Comparison of ENCODE assay signal across 11 cellular contexts in genomic region chr10:60914676-60915075, GRCh38. TPM values are rescaled to one million over a fixed set of nuclear protein-coding genes. Genes with fewer than 3 reads are reported as not detected.
DNase-seq lines count a peak whose midpoint lies in the region; ATAC-seq and TF ChIP-seq lines count a peak whose summit lies in the region.
"Had no signal": no experiment of that assay in that cellular context is flagged by ENCODE, and none has a peak within 500 bp of the region (broad histone marks: within the 10 kb centered on the region; RNA-seq: fewer than 3 reads in every experiment).

No MANE protein-coding gene starts in this region.

- H3K9ac ChIP-seq in SK-N-SH (no peak overlapping the region), trophoblast cell (ENCODE audit: low read length) (no peak overlapping the region)

- H2BK5ac ChIP-seq in trophoblast cell (ENCODE audit: low read depth, low read length, poor library complexity) = no peak overlapping the region

- H2AK5ac ChIP-seq in trophoblast cell (ENCODE audit: low read length) = no peak overlapping the region

- H3K14ac ChIP-seq in trophoblast cell (ENCODE audit: low read length) = no peak overlapping the region

- H3K4me2 ChIP-seq in SK-N-SH (peak overlapping the region; percentile 13; the same call in 1 of the 2 replicates), trophoblast cell (ENCODE audit: low read length) (no peak overlapping the region)

- no peaks in the 10 kb centered on the region for H3K79me1 ChIP-seq in trophoblast cell (ENCODE audit: low read length)

- TF ChIP-seq RAD21 in SK-N-SH (IDR thresholded peaks at IDR 0.05; ENCODE audit: low read length) = no peak

- no peak for TF ChIP-seq EP300 in SK-N-SH (IDR thresholded peaks at IDR 0.05; ENCODE audit: borderline replicate concordance in 1 of 2, low read depth in 1 of 2, low read length in 1 of 2)

- no peaks in the 10 kb centered on the region for H3K9me2 ChIP-seq in SK-N-SH

- H4K8ac ChIP-seq in trophoblast cell (ENCODE audit: low read depth, low read length) = no peak overlapping the region

- H3K27me3 ChIP-seq in SK-N-SH (ENCODE audit: insufficient read depth) = no peaks in the 10 kb centered on the region
- H3K27me3 ChIP-seq in trophoblast cell (ENCODE audit: insufficient read depth, low read length) = no peaks in the 10 kb centered on the region

- no peaks in the 10 kb centered on the region for H3K27me3 Mint-ChIP-seq in WTC11 (ENCODE audit: low read depth)

- H4K91ac ChIP-seq in trophoblast cell (ENCODE audit: low read depth, low read length) = no peak overlapping the region

- peaks cover 7% of the 10 kb centered on the region for H3K4me1 Mint-ChIP-seq in WTC11

- no peak overlapping the region for H2BK12ac ChIP-seq in trophoblast cell (ENCODE audit: low read length)

- H3K27ac Mint-ChIP-seq in WTC11 = no peak overlapping the region
- H3K27ac Mint-ChIP-seq: activated naive CD8-positive, alpha-beta T cell treated with anti-CD3 and anti-CD28 coated beads for 36 hours had no signal

- no peaks in the 10 kb centered on the region; the same call in 1 of the 2 replicates for H3K36me3 Mint-ChIP-seq in WTC11
- H3K36me3 Mint-ChIP-seq: activated naive CD8-positive, alpha-beta T cell treated with anti-CD3 and anti-CD28 coated beads for 36 hours had no signal

- H3K36me3 ChIP-seq in SK-N-SH (replicated peaks in 1 of 2; ENCODE audit: control insufficient read depth in 1 of 2, insufficient read depth in 2 of 2, low read length in 1 of 2) (peaks cover 11 to 20% of the 10 kb centered on the region in 2 experiments), trophoblast cell (ENCODE audit: control insufficient read depth in 1 of 2, insufficient read depth in 2 of 2, low read length in 2 of 2) (peaks cover 2 to 8% of the 10 kb centered on the region in 2 experiments)

- H3K79me2 ChIP-seq in SK-N-SH (ENCODE audit: insufficient read depth) (peaks cover 21% of the 10 kb centered on the region), trophoblast cell (ENCODE audit: control insufficient read depth, insufficient read depth, low read length, poor library complexity) (no peaks in the 10 kb centered on the region)

- H3K9me3 Mint-ChIP-seq in WTC11 = no peaks in the 10 kb centered on the region; the same call in 1 of the 2 replicates
- H3K9me3 Mint-ChIP-seq: activated naive CD8-positive, alpha-beta T cell treated with anti-CD3 and anti-CD28 coated beads for 36 hours had no signal

- no peaks in the 10 kb centered on the region for H4K20me1 ChIP-seq in SK-N-SH (ENCODE audit: insufficient read depth)

- no peak overlapping the region for H4K12ac ChIP-seq in trophoblast cell (ENCODE audit: low read depth, low read length)

- H3K23ac ChIP-seq in trophoblast cell (ENCODE audit: low read length) = no peak overlapping the region

- ATAC-seq in GM21723 (IDR thresholded peaks at IDR 0.05; ENCODE audit: unreplicated experiment) (no peak), esophagus mucosa (no peak), WTC11 (no peak)

- WGBS in SK-N-SH (ENCODE audit: low lambda C conversion rate) = 87% methylated on average over 2 of the region's 2 CpGs
- no CpG with 5 or more reads among the region's 2 CpGs for WGBS in trophoblast cell (ENCODE audit: extremely low coverage, insufficient coverage, insufficient read length)

- no peak overlapping the region for H2BK120ac ChIP-seq in trophoblast cell (ENCODE audit: insufficient read depth, low read length, poor library complexity)

- H3K18ac ChIP-seq in trophoblast cell (ENCODE audit: low read length) = no peak overlapping the region

- H3K4me3 ChIP-seq in SK-N-SH (ENCODE audit: low read depth in 2 of 2, low read length in 1 of 2) (no peak overlapping the region), fibroblast of villous mesenchyme (ENCODE audit: low read depth, low read length) (no peak overlapping the region), trophoblast cell (ENCODE audit: low read depth, low read length) (no peak overlapping the region)

- POLR2A ChIA-PET in SK-N-SH (lab: Yijun Ruan, JAX) (no interaction called here), WTC11 (lab: Charles Lee) (no interaction called here)

- CTCF ChIA-PET in SK-N-SH (lab: Yijun Ruan, JAX) = no interaction called here
- CTCF ChIA-PET in WTC11 (lab: Charles Lee) = no interaction called here

- H3F3A ChIP-seq in SK-N-SH (replicated peaks; ENCODE audit: insufficient read depth) = peaks cover 12% of the 10 kb centered on the region

- H3K27ac ChIP-seq in SK-N-SH (ENCODE audit: low read depth in 2 of 2, low read length in 1 of 2) = peak overlapping the region; percentile 7 to 68; a peak in 2 of 4 replicates
- no peak overlapping the region for H3K27ac ChIP-seq in trophoblast cell (ENCODE audit: low read depth, low read length)

- no peak overlapping the region for H3K4ac ChIP-seq in trophoblast cell (ENCODE audit: low read depth, low read length)

- no peak overlapping the region for H3K4me3 Mint-ChIP-seq in WTC11
- H3K4me3 Mint-ChIP-seq: activated naive CD8-positive, alpha-beta T cell treated with anti-CD3 and anti-CD28 coated beads for 36 hours had no signal

- no peak for TF ChIP-seq CTCF in SK-N-SH (IDR thresholded peaks at IDR 0.05)
- no peak for TF ChIP-seq CTCF in fibroblast of villous mesenchyme (IDR thresholded peaks at IDR 0.05; ENCODE audit: insufficient read depth, low read depth, low read length)
- TF ChIP-seq CTCF in WTC11 (IDR thresholded peaks at IDR 0.05) = no peak

- peak; percentile 76 for DNase-seq in AG08396 (ENCODE audit: low spot score)
- no peak for DNase-seq in SK-N-SH
- peak; percentile 98 for DNase-seq in fibroblast of villous mesenchyme (ENCODE audit: low read depth)
- DNase-seq in trophoblast cell = peak; percentile 20 to 62
- DNase-seq in T-helper 1 cell = no peak
- no peak for DNase-seq in WTC11 (ENCODE audit: low spot score)
- DNase-seq: activated CD4-positive, alpha-beta T cell treated with anti-CD3 and anti-CD28 coated beads for 4 hours; activated naive CD8-positive, alpha-beta T cell treated with anti-CD3 and anti-CD28 coated beads for 36 hours; C1 segment of cervical spinal cord had no signal

- H3K4me1 ChIP-seq in SK-N-SH (ENCODE audit: control insufficient read depth in 1 of 2, insufficient read depth in 2 of 2, low read depth in 1 of 2, low read length in 1 of 2) (peaks cover 0 to 11% of the 10 kb centered on the region in 2 experiments; a peak in 3 of 4 replicates), trophoblast cell (ENCODE audit: control insufficient read depth in 1 of 2, insufficient read depth in 2 of 2, low read length in 2 of 2) (no peaks in the 10 kb centered on the region)

- H3K9me3 ChIP-seq in SK-N-SH (no peaks in the 10 kb centered on the region), trophoblast cell (ENCODE audit: insufficient read depth, low read depth, low read length) (peaks cover 2% of the 10 kb centered on the region)

- H2AFZ ChIP-seq in SK-N-SH (ENCODE audit: low read depth) = no peak overlapping the region
- H2AFZ ChIP-seq in trophoblast cell (ENCODE audit: insufficient read depth, low read length, poor library complexity) = no peak overlapping the region

TF ChIP-seq in SK-N-SH, 30 proteins besides CTCF, POLR2A, EP300 and RAD21:
- TF ChIP-seq NFIC (IDR thresholded peaks at IDR 0.05; ENCODE audit: borderline replicate concordance) (no peak), SMC3 (IDR thresholded peaks at IDR 0.05; ENCODE audit: low read depth, low read length) (no peak), NRF1 (IDR thresholded peaks at IDR 0.05; ENCODE audit: low read depth, low read length) (no peak), EZH2phosphoT487 (IDR thresholded peaks at IDR 0.05; ENCODE audit: borderline replicate concordance, low read depth) (no peak), MEF2A (IDR thresholded peaks at IDR 0.05; ENCODE audit: borderline replicate concordance, low read depth) (peak; percentile 29; the same call in 1 of the 2 replicates), CHD2 (IDR thresholded peaks at IDR 0.05; ENCODE audit: low read length, partially characterized antibody) (no peak), SIN3A (IDR thresholded peaks at IDR 0.05; ENCODE audit: borderline replicate concordance, low read depth, low read length) (no peak), GABPA (IDR thresholded peaks at IDR 0.05; ENCODE audit: low read depth) (no peak), TCF12 (IDR thresholded peaks at IDR 0.05) (peak; percentile 32; the same call in 1 of the 2 replicates), ELF1 (IDR thresholded peaks at IDR 0.05) (no peak), TEAD4 (IDR thresholded peaks at IDR 0.05; ENCODE audit: borderline replicate concordance, insufficient read depth) (peak; percentile 35; the same call in 1 of the 2 replicates)

TF ChIP-seq in WTC11, 78 proteins besides CTCF, POLR2A, EP300 and RAD21 (continues in another document):
- TF ChIP-seq ZSCAN18 (CRISPR knock-in tag; IDR thresholded peaks at IDR 0.05) (no peak), ATF1 (CRISPR knock-in tag; IDR thresholded peaks at IDR 0.05) (no peak), E2F4 (CRISPR knock-in tag; IDR thresholded peaks at IDR 0.05; ENCODE audit: borderline replicate concordance, low read depth) (no peak)

RNA-seq across cellular contexts. Expression of gene RHOBTB1, which starts 29.3 kb away (rescaled TPM):
- 10.5 and 13.8 TPM in 2 replicates for polyA plus RNA-seq in SK-N-SH (2012; rRNA removed)
- polyA plus RNA-seq in SK-N-SH (2012; cell fraction: cytosol; rRNA removed) = 12.5 and 12.6 TPM in 2 replicates
- polyA plus RNA-seq in SK-N-SH (2012; cell fraction: nucleus; rRNA removed) = 9.5 and 18.9 TPM in 2 replicates
- total RNA-seq in fibroblast of villous mesenchyme (26.8 and 42.2 TPM in 2 replicates), esophagus mucosa (0.76 TPM), WTC11 (2021) (6.9 to 8.3 TPM (median 7.3 TPM) in 3 replicates)
- 133 and 142 TPM in 2 replicates for polyA plus RNA-seq in trophoblast cell (2013)

Comparison
In these comparisons a context has a peak if more than half of its experiments do, and no peak if none do; other contexts are left out.
1. DNase-seq: peak in AG08396 (single experiment), fibroblast of villous mesenchyme (single experiment) and trophoblast cell (2 of 2); none in SK-N-SH (single experiment), T-helper 1 cell (0 of 5) and WTC11 (single experiment).